ENCODE assay signal across 18 cellular contexts in the genomic region with DNA sequence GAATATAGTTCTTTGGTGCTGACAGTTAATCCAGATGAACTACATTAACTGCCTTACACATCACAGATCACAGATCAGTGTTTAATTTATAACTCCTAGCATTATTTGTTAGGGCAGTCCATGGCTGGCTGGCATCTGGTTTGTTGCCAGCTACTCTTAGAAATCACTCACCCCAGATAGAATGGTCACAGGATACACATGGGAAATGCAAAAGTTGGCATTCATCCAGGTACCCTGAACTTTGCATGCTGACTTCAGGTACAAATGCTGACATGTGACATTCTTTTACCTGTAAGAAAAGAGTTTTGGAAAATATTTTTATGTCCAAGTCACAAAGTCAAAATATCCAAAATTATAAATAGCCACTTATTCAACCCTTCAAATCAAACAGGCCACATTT. TPM values are rescaled to one million over a fixed set of nuclear protein-coding genes. Genes with fewer than 3 reads are reported as not detected.
DNase-seq lines count a peak whose midpoint lies in the region; ATAC-seq, FAIRE-seq and TF ChIP-seq lines count a peak whose summit lies in the region.
"Had no signal": no experiment of that assay in that cellular context is flagged by ENCODE, and none has a peak within 500 bp of the region (broad histone marks: within the 10 kb centered on the region; RNA-seq: fewer than 3 reads in every experiment).

No MANE protein-coding gene starts in this region.

- no peak overlapping the region for H3K4me3 Mint-ChIP-seq in immature natural killer cell
- H3K4me3 Mint-ChIP-seq: activated naive CD4-positive, alpha-beta T cell treated with anti-CD3 and anti-CD28 coated beads, Interleukin-2, amount 10 ng/mL, durations not matched to agents 7 days and 5 days; brain; T-helper 2 cell treated with Interferon-gamma antibody and Interleukin-4, amounts not matched to agents 5 μg/mL and 100 μg/mL, for 36 hours had no signal

- FAIRE-seq in small intestine (lab: Jason Lieb, UNC): no peak
- FAIRE-seq: H1 had no signal

- H3K4me1 Mint-ChIP-seq in immature natural killer cell: peaks cover 19 to 35% of the 10 kb centered on the region in 2 donors
- H3K4me1 Mint-ChIP-seq: activated naive CD4-positive, alpha-beta T cell treated with anti-CD3 and anti-CD28 coated beads, Interleukin-2, amount 10 ng/mL, durations not matched to agents 7 days and 5 days had no signal

- TF ChIP-seq CTCF in epithelial cell of proximal tubule (conservative IDR thresholded peaks at IDR 0.05; ENCODE audit: low read depth, low read length): no peak

- POLR2A ChIA-PET in HEK293T (lab: Yijun Ruan, JAX): no interaction called here

- H3K27ac ChIP-seq in small intestine (ENCODE audit: low read depth in 1 of 2, low read length in 1 of 2): no peak overlapping the region
- H3K27ac ChIP-seq: RWPE1 had no signal

- H3K36me3 ChIP-seq in small intestine (ENCODE audit: control insufficient read depth in 2 of 2, insufficient read depth in 2 of 2, low read length in 2 of 2): no peaks in the 10 kb centered on the region

- H3K27me3 Mint-ChIP-seq in immature natural killer cell (ENCODE audit: low read depth in 3 of 3): no peaks in the 10 kb centered on the region
- H3K27me3 Mint-ChIP-seq: activated naive CD4-positive, alpha-beta T cell treated with anti-CD3 and anti-CD28 coated beads, Interleukin-2, amount 10 ng/mL, durations not matched to agents 7 days and 5 days; brain had no signal

- no peak overlapping the region for H3K27ac Mint-ChIP-seq in immature natural killer cell
- H3K27ac Mint-ChIP-seq: activated naive CD4-positive, alpha-beta T cell treated with anti-CD3 and anti-CD28 coated beads, Interleukin-2, amount 10 ng/mL, durations not matched to agents 7 days and 5 days; brain; T-helper 2 cell treated with Interferon-gamma antibody and Interleukin-4, amounts not matched to agents 5 μg/mL and 100 μg/mL, for 36 hours had no signal

- H3K36me3 Mint-ChIP-seq in immature natural killer cell: peaks cover 4 to 16% (median 10%) of the 10 kb centered on the region in 3 donors

- CTCF ChIA-PET in HEK293T (lab: Yijun Ruan, JAX): interaction anchor here (0.7 kb wide), 1 partner anchor 85 kb away, joined by 3 read pairs; no protein-coding TSS in a partner anchor

- peak; percentile 42 for ATAC-seq in Right ventricle myocardium inferior
- no peak for ATAC-seq in GM18861 (IDR thresholded peaks at IDR 0.05; ENCODE audit: unreplicated experiment)

- H3K9me3 Mint-ChIP-seq in immature natural killer cell: no peaks in the 10 kb centered on the region
- H3K9me3 Mint-ChIP-seq: activated naive CD4-positive, alpha-beta T cell treated with anti-CD3 and anti-CD28 coated beads, Interleukin-2, amount 10 ng/mL, durations not matched to agents 7 days and 5 days; brain; T-helper 2 cell treated with Interferon-gamma antibody and Interleukin-4, amounts not matched to agents 5 μg/mL and 100 μg/mL, for 36 hours had no signal

- H3K4me1 ChIP-seq in small intestine (ENCODE audit: control insufficient read depth in 2 of 2, insufficient read depth in 1 of 2, low read depth in 1 of 2, low read length in 1 of 2): no peaks in the 10 kb centered on the region
- H3K4me1 ChIP-seq: Caco-2 had no signal

- intact Hi-C loops in Right ventricle myocardium inferior (cut with DNase I) (no loop called here), cardiac septum (cut with DNase I) (no loop called here)

- DNase-seq in Right ventricle myocardium inferior (ENCODE audit: missing footprints) (no peak), cardiac septum (ENCODE audit: low spot score) (no peak), NCI-H2107 (lab: John Stamatoyannopoulos, UW) (peak; percentile 53), epithelial cell of proximal tubule (ENCODE audit: low read depth) (peak; percentile 89), small intestine (peak; percentile 59), immature natural killer cell (no peak), HEK293T (ENCODE audit: extremely low spot score) (no peak)
- DNase-seq: activated CD4-positive, CD25-positive, alpha-beta regulatory T cell treated with anti-CD3 and anti-CD28 coated beads, Interleukin-2, amount 50 U/mL, for 72 hours; activated naive CD4-positive, alpha-beta T cell treated with anti-CD3 and anti-CD28 coated beads, Interleukin-2, amount 10 ng/mL, durations not matched to agents 7 days and 5 days; Caco-2; effector CD4-positive, alpha-beta T cell; NCI-H526 treated with DMSO at 0.1 percent for 48 hours; trophoblast cell had no signal

- H3K4me3 ChIP-seq in epithelial cell of proximal tubule (ENCODE audit: low read depth, low read length) (no peak overlapping the region), small intestine (ENCODE audit: low read depth in 1 of 2, low read length in 2 of 2) (no peak overlapping the region)

- no peaks in the 10 kb centered on the region for H3K27me3 ChIP-seq in small intestine (ENCODE audit: control insufficient read depth in 2 of 2, insufficient read depth in 2 of 2, low read length in 2 of 2)

- no peaks in the 10 kb centered on the region for H3K9me3 ChIP-seq in small intestine (ENCODE audit: control insufficient read depth, low read depth)
- H3K9me3 ChIP-seq: Caco-2 had no signal

TF ChIP-seq in HEK293T, 16 proteins besides CTCF, POLR2A, EP300 and RAD21:
- TF ChIP-seq LEF1 (IDR thresholded peaks at IDR 0.05; ENCODE audit: borderline replicate concordance) (no peak), ARNT (IDR thresholded peaks at IDR 0.05) (no peak), ELF4 (IDR thresholded peaks at IDR 0.05) (no peak), BHLHE40 (IDR thresholded peaks at IDR 0.05; ENCODE audit: borderline replicate concordance) (no peak), SP1 (IDR thresholded peaks at IDR 0.05) (no peak), TARDBP (IDR thresholded peaks at IDR 0.05) (no peak)
- TF ChIP-seq, protein P1, sequence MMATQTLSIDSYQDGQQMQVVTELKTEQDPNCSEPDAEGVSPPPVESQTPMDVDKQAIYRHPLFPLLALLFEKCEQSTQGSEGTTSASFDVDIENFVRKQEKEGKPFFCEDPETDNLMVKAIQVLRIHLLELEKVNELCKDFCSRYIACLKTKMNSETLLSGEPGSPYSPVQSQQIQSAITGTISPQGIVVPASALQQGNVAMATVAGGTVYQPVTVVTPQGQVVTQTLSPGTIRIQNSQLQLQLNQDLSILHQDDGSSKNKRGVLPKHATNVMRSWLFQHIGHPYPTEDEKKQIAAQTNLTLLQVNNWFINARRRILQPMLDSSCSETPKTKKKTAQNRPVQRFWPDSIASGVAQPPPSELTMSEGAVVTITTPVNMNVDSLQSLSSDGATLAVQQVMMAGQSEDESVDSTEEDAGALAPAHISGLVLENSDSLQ (IDR thresholded peaks at IDR 0.05): no peak

RNA-seq across cellular contexts. Expression of a gene that starts 20.2 kb away (rescaled TPM):
- total RNA-seq in Right ventricle myocardium inferior: 18.0 TPM
- 12.8 TPM for total RNA-seq in cardiac septum
- total RNA-seq in epithelial cell of proximal tubule: 10.6 and 13.1 TPM in 2 replicates
- 1 to 10 TPM; 3.1 to 5.7 (median 3.5) TPM for polyA plus RNA-seq in small intestine
- polyA plus RNA-seq in immature natural killer cell: 1 to 10 TPM; 2.9 to 8.6 (median 4.6) TPM

Comparison
In these comparisons a context has a peak if more than half of its experiments do, and no peak if none do; other contexts are left out.
1. DNase-seq: peak in NCI-H2107 (single experiment), epithelial cell of proximal tubule (single experiment) and small intestine (single experiment); none in Right ventricle myocardium inferior (single experiment), cardiac septum (single experiment), immature natural killer cell (0 of 3) and HEK293T (single experiment).